8 cellular contexts compared by ENCODE assay signal in genomic region chr15:36579792-36580431, GRCh38. TPM values are rescaled to one million over a fixed set of nuclear protein-coding genes. Genes with fewer than 3 reads are reported as not detected.
DNase-seq lines count a peak whose midpoint lies in the region; ATAC-seq and TF ChIP-seq lines count a peak whose summit lies in the region.

No MANE protein-coding gene starts in this region.

- DNase-seq in CD8-positive, alpha-beta T cell = peak in 4 of 7 experiments; percentile 1 to 42 (median 10)
- DNase-seq in activated CD4-positive, alpha-beta memory T cell treated with anti-CD3 and anti-CD28 coated beads, Interleukin-2, amount 10 ng/mL, durations not matched to agents 7 days and 5 days = no peak
- no peak for DNase-seq in foreskin keratinocyte
- DNase-seq in G401 (ENCODE audit: low spot score) = no peak
- DNase-seq in NCI-H82 treated with DMSO at 0.1 percent for 48 hours (lab: John Stamatoyannopoulos, UW; ENCODE audit: unreplicated experiment) = no peak

- peaks cover 6% of the 10 kb centered on the region for H3K36me3 Mint-ChIP-seq in CD8-positive, alpha-beta T cell
- peaks cover 4% of the 10 kb centered on the region for H3K36me3 Mint-ChIP-seq in activated CD4-positive, alpha-beta memory T cell treated with anti-CD3 and anti-CD28 coated beads, Interleukin-2, amount 10 ng/mL, durations not matched to agents 7 days and 5 days (ENCODE audit: low read depth)

- CTCF ChIA-PET in CD8-positive, alpha-beta T cell (lab: Charles Lee) = no interaction called here
- CTCF ChIA-PET in activated CD4-positive, alpha-beta memory T cell treated with anti-CD3 and anti-CD28 coated beads, Interleukin-2, amount 10 ng/mL, durations not matched to agents 7 days and 5 days (lab: Charles Lee) = interaction anchor here (1.1 kb wide), 1 partner anchor 9 kb away, joined by 4 read pairs; no protein-coding TSS in a partner anchor

- in situ Hi-C loops in G401 (cut with HindIII; ENCODE audit: low sequenced_read_pairs) = no loop called here

- no peak overlapping the region for H3K9ac ChIP-seq in parathyroid adenoma

- peaks cover 4% of the 10 kb centered on the region for H3K79me2 ChIP-seq in parathyroid adenoma

- intact Hi-C loops in CD8-positive, alpha-beta T cell (cut with DNase I, micrococcal nuclease) = loop anchor here (1.0 to 5.0 kb wide), 5 partner anchors 1034 to 1872 kb away; partner anchors contain the start of genes DPH6 (in 2 of the 2), ZNF770 (in 2 of the 2), FAM98B (in 1 of the 2) and SPRED1 (in 1 of the 2)

- H3K27me3 ChIP-seq in CD8-positive, alpha-beta T cell (ENCODE audit: insufficient read depth, low read length) = no peaks in the 10 kb centered on the region
- H3K27me3 ChIP-seq in foreskin keratinocyte = no peaks in the 10 kb centered on the region
- H3K27me3 ChIP-seq in parathyroid adenoma (ENCODE audit: control insufficient read depth, insufficient read depth, low read length) = no peaks in the 10 kb centered on the region

- H3K4me3 Mint-ChIP-seq in CD8-positive, alpha-beta T cell = peak overlapping the region; percentile 91
- peak overlapping the region; percentile 80 for H3K4me3 Mint-ChIP-seq in activated CD4-positive, alpha-beta memory T cell treated with anti-CD3 and anti-CD28 coated beads, Interleukin-2, amount 10 ng/mL, durations not matched to agents 7 days and 5 days

- peak overlapping the region; percentile 99 for H2AFZ ChIP-seq in parathyroid adenoma

- H3K27ac Mint-ChIP-seq in CD8-positive, alpha-beta T cell = peak overlapping the region; percentile 93
- peak overlapping the region; percentile 61 for H3K27ac Mint-ChIP-seq in activated CD4-positive, alpha-beta memory T cell treated with anti-CD3 and anti-CD28 coated beads, Interleukin-2, amount 10 ng/mL, durations not matched to agents 7 days and 5 days

- no peaks in the 10 kb centered on the region for H3K9me3 Mint-ChIP-seq in CD8-positive, alpha-beta T cell
- H3K9me3 Mint-ChIP-seq in activated CD4-positive, alpha-beta memory T cell treated with anti-CD3 and anti-CD28 coated beads, Interleukin-2, amount 10 ng/mL, durations not matched to agents 7 days and 5 days = no peaks in the 10 kb centered on the region

- TF ChIP-seq CTCF in CD8-positive, alpha-beta T cell (IDR thresholded peaks at IDR 0.05) = no peak
- TF ChIP-seq CTCF in foreskin keratinocyte (conservative IDR thresholded peaks at IDR 0.05) (no peak), parathyroid adenoma (IDR thresholded peaks at IDR 0.05) (no peak)

- peak overlapping the region; percentile 87 for H3K4me3 ChIP-seq in CD8-positive, alpha-beta T cell (ENCODE audit: low read depth, low read length)
- H3K4me3 ChIP-seq in parathyroid adenoma (ENCODE audit: low read depth, low read length) = peak overlapping the region; percentile 72

- no peaks in the 10 kb centered on the region for H3K36me3 ChIP-seq in CD8-positive, alpha-beta T cell (ENCODE audit: insufficient read depth, low read length)
- no peaks in the 10 kb centered on the region for H3K36me3 ChIP-seq in parathyroid adenoma (ENCODE audit: control insufficient read depth, insufficient read depth, low read length)

- H3K4me1 ChIP-seq in CD8-positive, alpha-beta T cell (ENCODE audit: insufficient read depth, low read length) = peaks cover 12% of the 10 kb centered on the region
- H3K4me1 ChIP-seq in foreskin keratinocyte = peaks cover 29% of the 10 kb centered on the region
- H3K4me1 ChIP-seq in parathyroid adenoma = no peaks in the 10 kb centered on the region

- H3K27me3 Mint-ChIP-seq in CD8-positive, alpha-beta T cell (ENCODE audit: low read depth) = no peaks in the 10 kb centered on the region
- H3K27me3 Mint-ChIP-seq in activated CD4-positive, alpha-beta memory T cell treated with anti-CD3 and anti-CD28 coated beads, Interleukin-2, amount 10 ng/mL, durations not matched to agents 7 days and 5 days = no peaks in the 10 kb centered on the region

- no peaks in the 10 kb centered on the region for H3K9me3 ChIP-seq in CD8-positive, alpha-beta T cell (ENCODE audit: low read length)
- no peaks in the 10 kb centered on the region for H3K9me3 ChIP-seq in parathyroid adenoma (ENCODE audit: control insufficient read depth, low read length)

- peak overlapping the region; percentile 74 for H3K27ac ChIP-seq in CD8-positive, alpha-beta T cell (ENCODE audit: low read depth, low read length)
- H3K27ac ChIP-seq in foreskin keratinocyte (peak overlapping the region; percentile 68), parathyroid adenoma (peak overlapping the region; percentile 71)

- POLR2A ChIA-PET in CD8-positive, alpha-beta T cell (lab: Charles Lee) = interaction anchor here (0.7 to 1.3 kb wide), 3 partner anchors 9 to 1033 kb away, joined by 3 read pairs; no protein-coding TSS in a partner anchor
- POLR2A ChIA-PET in activated CD4-positive, alpha-beta memory T cell treated with anti-CD3 and anti-CD28 coated beads, Interleukin-2, amount 10 ng/mL, durations not matched to agents 7 days and 5 days (lab: Charles Lee) = interaction anchor here (0.7 to 1.2 kb wide), 3 partner anchors 13 to 1034 kb away, joined by 3 to 5 read pairs (median 3); partner anchors contain the start of gene DPH6

- ATAC-seq in CD8-positive, alpha-beta T cell = peak; percentile 22
- ATAC-seq in GM19395 (IDR thresholded peaks at IDR 0.05; ENCODE audit: unreplicated experiment) = peak; percentile 47
- peak; percentile 6 for ATAC-seq in HG03558 (IDR thresholded peaks at IDR 0.05; ENCODE audit: extremely low read depth, unreplicated experiment)
- peak; percentile 43 for ATAC-seq in foreskin keratinocyte

- H3K4me1 Mint-ChIP-seq in CD8-positive, alpha-beta T cell (ENCODE audit: low read depth) = peaks cover 32% of the 10 kb centered on the region
- H3K4me1 Mint-ChIP-seq in activated CD4-positive, alpha-beta memory T cell treated with anti-CD3 and anti-CD28 coated beads, Interleukin-2, amount 10 ng/mL, durations not matched to agents 7 days and 5 days = peaks cover 24% of the 10 kb centered on the region

- H3K4me2 ChIP-seq in parathyroid adenoma (ENCODE audit: low read length) = peak overlapping the region; percentile 91

RNA-seq across cellular contexts. Expression of gene CDIN1, which starts 0.5 kb away (rescaled TPM):
- total RNA-seq in CD8-positive, alpha-beta T cell = 1 to 10 TPM; 2.8 to 5.3 TPM
- 1 to 10 TPM; 7.5 to 8.8 TPM for total RNA-seq in activated CD4-positive, alpha-beta memory T cell treated with anti-CD3 and anti-CD28 coated beads, Interleukin-2, amount 10 ng/mL, durations not matched to agents 7 days and 5 days
- total RNA-seq in foreskin keratinocyte = 16.3 and 17.5 TPM in 2 replicates
- 6.3 and 6.6 TPM in 2 replicates for polyA plus RNA-seq in foreskin keratinocyte
- total RNA-seq in G401 (2014; rRNA removed; shearing (Covaris generic)) = 4.7 and 16.9 TPM in 2 replicates

Comparison
In these comparisons a context has a peak if more than half of its experiments do, and no peak if none do; other contexts are left out.
1. DNase-seq: peak in CD8-positive, alpha-beta T cell (4 of 7); none in activated CD4-positive, alpha-beta memory T cell treated with anti-CD3 and anti-CD28 coated beads, Interleukin-2, amount 10 ng/mL, durations not matched to agents 7 days and 5 days (single experiment), foreskin keratinocyte (0 of 2), G401 (single experiment) and NCI-H82 treated with DMSO at 0.1 percent for 48 hours (single experiment).
2. Peak in every context shown above with its lines, with median percentiles within 50 percentile points of each other: ATAC-seq and H3K27ac ChIP-seq.